Comparison of ENCODE assay signal across 8 cellular contexts in genomic region chr5:91381134-91381773, GRCh38. TPM values are rescaled to one million over a fixed set of nuclear protein-coding genes. Genes with fewer than 3 reads are reported as not detected.
DNase-seq lines count a peak whose midpoint lies in the region; ATAC-seq and TF ChIP-seq lines count a peak whose summit lies in the region.

No MANE protein-coding gene starts in this region.

- no peak for TF ChIP-seq CTCF in KMS-11 (conservative IDR thresholded peaks at IDR 0.05; ENCODE audit: low read depth, low read length)

- H3K27me3 ChIP-seq in BLaER1 (no peaks in the 10 kb centered on the region), KMS-11 (ENCODE audit: insufficient read depth, low read depth) (no peaks in the 10 kb centered on the region)

- peaks cover 21 to 27% (median 25%) of the 10 kb centered on the region in 3 donors for H3K4me1 Mint-ChIP-seq in naive B cell

- peaks cover 0 to 10% of the 10 kb centered on the region in 2 donors for H3K36me3 Mint-ChIP-seq in naive B cell

- ATAC-seq in naive B cell (ENCODE audit: low read depth in 2 of 2), result no peak

- no peaks in the 10 kb centered on the region for H3K27me3 Mint-ChIP-seq in naive B cell

- H3K27ac Mint-ChIP-seq in naive B cell, result peak overlapping the region; percentile 95 to 99 (median 98)

- H3K9me3 Mint-ChIP-seq in naive B cell, result no peaks in the 10 kb centered on the region

- H3K79me2 ChIP-seq in KMS-11 (ENCODE audit: insufficient read depth, low read depth), result peaks cover 69% of the 10 kb centered on the region

- H3K4me2 ChIP-seq in BLaER1 (peak overlapping the region; percentile 92), KMS-11 (peak overlapping the region; percentile 66)

- H4K20me1 ChIP-seq in BLaER1 (no peaks in the 10 kb centered on the region), KMS-11 (ENCODE audit: insufficient read depth) (0 out of 2 replicates have a peak, but pooled peaks cover 6% of the 10 kb centered on the region)

- no peaks in the 10 kb centered on the region for H3K9me3 ChIP-seq in BLaER1

- H3K9ac ChIP-seq in BLaER1, result peak overlapping the region; percentile 89
- H3K9ac ChIP-seq in KMS-11, result peak overlapping the region; percentile 100

- peak overlapping the region; percentile 90 for H3K4me3 ChIP-seq in BLaER1
- no peak overlapping the region for H3K4me3 ChIP-seq in KMS-11 (IDR thresholded peaks at IDR 0.05; ENCODE audit: insufficient read depth, low read depth, low read length)

- no peak overlapping the region for H2AFZ ChIP-seq in KMS-11 (ENCODE audit: low read depth)

- H3K4me1 ChIP-seq in BLaER1, result peaks cover 18% of the 10 kb centered on the region
- peaks cover 37% of the 10 kb centered on the region for H3K4me1 ChIP-seq in KMS-11 (ENCODE audit: low read depth, poor library complexity, severe bottlenecking)

- peak overlapping the region; percentile 95 for H3K27ac ChIP-seq in BLaER1
- peak overlapping the region; percentile 99 for H3K27ac ChIP-seq in KMS-11
- H3K27ac ChIP-seq in cingulate gyrus (ENCODE audit: low read depth, low read length), result peak overlapping the region; percentile 99

- peak overlapping the region; percentile 93 to 99 (median 98) for H3K4me3 Mint-ChIP-seq in naive B cell

- peaks cover 7% of the 10 kb centered on the region; the same call in 1 of the 2 replicates for H3K36me3 ChIP-seq in BLaER1
- H3K36me3 ChIP-seq in KMS-11 (ENCODE audit: insufficient read depth), result peaks cover 20% of the 10 kb centered on the region

- DNase-seq in naive B cell, result no peak
- no peak for DNase-seq in effector CD4-positive, alpha-beta T cell
- no peak for DNase-seq in midbrain (lab: John Stamatoyannopoulos, UW)
- DNase-seq in stimulated activated naive CD4-positive, alpha-beta T cell treated with Interleukin-2 at 50 U/mL for 16 hours (lab: John Stamatoyannopoulos, UW), result no peak
- DNase-seq in NCI-H2171 treated with DMSO at 0.1 percent for 48 hours (lab: John Stamatoyannopoulos, UW), result no peak

RNA-seq across cellular contexts. Expression of gene ARRDC3, which starts 1.9 kb away (rescaled TPM):
- polyA plus RNA-seq in naive B cell (ENCODE audit: low read depth in 6 of 6), result 100 to 1,000 TPM in 3 of 6 donors, 10 to 100 TPM in 3; 89.2 to 201 (median 112) TPM
